1 cellular context compared by ENCODE assay signal in the genomic region with DNA sequence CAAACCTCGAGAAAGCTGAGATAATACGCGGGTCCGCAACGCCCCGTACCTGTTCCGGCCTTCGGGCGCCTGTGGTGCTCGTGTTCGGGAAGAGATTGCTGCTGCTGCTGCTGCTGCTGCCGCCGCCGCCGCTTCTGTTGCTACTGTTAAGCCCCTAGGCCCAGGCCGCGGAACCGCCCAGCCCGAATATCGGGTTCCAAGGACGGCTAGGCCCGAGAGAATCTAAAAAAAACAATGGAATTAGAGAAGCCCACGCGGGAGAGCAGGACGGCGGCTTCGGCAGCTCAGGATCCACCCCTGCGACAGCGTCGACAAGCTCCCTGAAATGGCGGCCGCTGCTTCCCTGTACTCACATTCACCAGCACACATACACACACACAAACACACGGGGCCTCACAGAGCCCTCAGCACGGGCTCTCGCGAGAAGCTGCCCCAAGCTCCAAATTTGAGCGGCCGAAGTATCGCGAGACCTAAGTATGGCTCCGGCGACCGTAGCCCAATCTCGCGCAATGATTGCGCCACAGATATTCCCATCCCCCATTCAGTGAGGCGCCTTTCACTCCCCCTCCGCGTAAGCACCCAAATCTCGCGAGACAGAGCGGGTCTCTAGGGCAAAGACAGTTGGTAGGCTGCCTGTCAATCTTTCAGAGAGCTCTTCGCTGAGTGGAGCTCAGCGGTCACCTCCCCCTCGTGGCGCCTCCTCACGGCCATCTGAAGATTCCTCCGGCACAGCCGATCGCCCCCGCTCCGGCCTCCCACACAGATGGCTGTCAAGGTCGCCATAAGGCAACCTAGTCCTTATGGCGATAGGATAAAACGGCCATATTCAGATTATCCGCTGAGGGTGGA.
TF ChIP-seq lines count a peak whose summit lies in the region.

A gene (minus strand): TSS at position 369 of the 849 bp plus-strand sequence. CDS start 1,386 bp downstream, outside the sequence.

TF ChIP-seq in GM12878, 131 proteins besides CTCF, POLR2A, EP300 and RAD21 (continued from another document):
- TF ChIP-seq, protein P1, sequence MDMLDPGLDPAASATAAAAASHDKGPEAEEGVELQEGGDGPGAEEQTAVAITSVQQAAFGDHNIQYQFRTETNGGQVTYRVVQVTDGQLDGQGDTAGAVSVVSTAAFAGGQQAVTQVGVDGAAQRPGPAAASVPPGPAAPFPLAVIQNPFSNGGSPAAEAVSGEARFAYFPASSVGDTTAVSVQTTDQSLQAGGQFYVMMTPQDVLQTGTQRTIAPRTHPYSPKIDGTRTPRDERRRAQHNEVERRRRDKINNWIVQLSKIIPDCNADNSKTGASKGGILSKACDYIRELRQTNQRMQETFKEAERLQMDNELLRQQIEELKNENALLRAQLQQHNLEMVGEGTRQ (IDR thresholded peaks at IDR 0.05; ENCODE audit: borderline replicate concordance, low read depth, low read length), result peak; percentile 16; the same call in 1 of the 2 replicates
- peak; percentile 13 to 61; a peak in 1 of 4 replicates for TF ChIP-seq IKZF2 (IDR thresholded peaks at IDR 0.05)
- TF ChIP-seq, protein P2, sequence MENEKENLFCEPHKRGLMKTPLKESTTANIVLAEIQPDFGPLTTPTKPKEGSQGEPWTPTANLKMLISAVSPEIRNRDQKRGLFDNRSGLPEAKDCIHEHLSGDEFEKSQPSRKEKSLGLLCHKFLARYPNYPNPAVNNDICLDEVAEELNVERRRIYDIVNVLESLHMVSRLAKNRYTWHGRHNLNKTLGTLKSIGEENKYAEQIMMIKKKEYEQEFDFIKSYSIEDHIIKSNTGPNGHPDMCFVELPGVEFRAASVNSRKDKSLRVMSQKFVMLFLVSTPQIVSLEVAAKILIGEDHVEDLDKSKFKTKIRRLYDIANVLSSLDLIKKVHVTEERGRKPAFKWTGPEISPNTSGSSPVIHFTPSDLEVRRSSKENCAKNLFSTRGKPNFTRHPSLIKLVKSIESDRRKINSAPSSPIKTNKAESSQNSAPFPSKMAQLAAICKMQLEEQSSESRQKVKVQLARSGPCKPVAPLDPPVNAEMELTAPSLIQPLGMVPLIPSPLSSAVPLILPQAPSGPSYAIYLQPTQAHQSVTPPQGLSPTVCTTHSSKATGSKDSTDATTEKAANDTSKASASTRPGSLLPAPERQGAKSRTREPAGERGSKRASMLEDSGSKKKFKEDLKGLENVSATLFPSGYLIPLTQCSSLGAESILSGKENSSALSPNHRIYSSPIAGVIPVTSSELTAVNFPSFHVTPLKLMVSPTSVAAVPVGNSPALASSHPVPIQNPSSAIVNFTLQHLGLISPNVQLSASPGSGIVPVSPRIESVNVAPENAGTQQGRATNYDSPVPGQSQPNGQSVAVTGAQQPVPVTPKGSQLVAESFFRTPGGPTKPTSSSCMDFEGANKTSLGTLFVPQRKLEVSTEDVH (IDR thresholded peaks at IDR 0.05; ENCODE audit: low read depth, partially characterized antibody), result peak; percentile 22
